ENCODE assay signal across 1 cellular context in the genomic region with DNA sequence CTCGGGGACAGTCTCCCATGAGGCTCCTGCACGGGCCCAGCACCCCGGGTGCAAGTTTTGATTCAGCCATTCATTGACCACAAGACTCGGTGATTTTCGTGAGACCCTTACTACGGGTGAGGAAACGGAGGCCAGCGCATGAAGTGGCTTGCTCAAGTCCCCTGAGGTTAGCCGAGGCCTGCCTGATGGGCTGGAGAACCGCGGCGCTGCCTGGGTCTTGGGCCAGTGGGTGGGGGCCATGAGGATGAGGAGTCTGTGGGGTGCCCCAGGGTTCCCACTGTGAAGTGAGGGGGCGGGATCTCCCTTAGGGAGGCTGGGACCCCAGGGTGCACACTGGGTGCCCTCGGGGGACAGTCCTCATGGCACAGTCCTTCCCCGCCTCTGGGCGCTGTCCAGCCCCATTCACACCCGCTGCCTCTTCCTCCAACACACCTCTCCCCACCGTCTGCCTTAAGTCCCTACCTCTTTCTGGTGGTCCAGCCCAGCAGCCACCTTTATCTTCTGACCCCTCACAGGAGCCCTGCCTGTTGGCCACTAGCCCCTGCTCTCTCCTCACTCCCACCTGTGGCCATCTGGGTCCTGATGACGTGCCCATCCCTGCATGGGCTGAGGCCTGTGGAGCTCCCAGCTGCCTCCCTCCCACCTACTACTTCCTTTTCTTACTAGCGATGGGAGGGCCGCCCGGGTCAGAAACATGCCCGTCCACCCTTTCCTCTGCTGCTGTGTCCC.
TF ChIP-seq lines count a peak whose summit lies in the region.

No MANE protein-coding gene starts in this region.

TF ChIP-seq in SK-N-SH treated with all-trans-retinoic acid at 6 μM for 48 hours, 23 proteins besides CTCF, POLR2A, EP300 and RAD21 (continued from another document):
- TF ChIP-seq, protein P1, sequence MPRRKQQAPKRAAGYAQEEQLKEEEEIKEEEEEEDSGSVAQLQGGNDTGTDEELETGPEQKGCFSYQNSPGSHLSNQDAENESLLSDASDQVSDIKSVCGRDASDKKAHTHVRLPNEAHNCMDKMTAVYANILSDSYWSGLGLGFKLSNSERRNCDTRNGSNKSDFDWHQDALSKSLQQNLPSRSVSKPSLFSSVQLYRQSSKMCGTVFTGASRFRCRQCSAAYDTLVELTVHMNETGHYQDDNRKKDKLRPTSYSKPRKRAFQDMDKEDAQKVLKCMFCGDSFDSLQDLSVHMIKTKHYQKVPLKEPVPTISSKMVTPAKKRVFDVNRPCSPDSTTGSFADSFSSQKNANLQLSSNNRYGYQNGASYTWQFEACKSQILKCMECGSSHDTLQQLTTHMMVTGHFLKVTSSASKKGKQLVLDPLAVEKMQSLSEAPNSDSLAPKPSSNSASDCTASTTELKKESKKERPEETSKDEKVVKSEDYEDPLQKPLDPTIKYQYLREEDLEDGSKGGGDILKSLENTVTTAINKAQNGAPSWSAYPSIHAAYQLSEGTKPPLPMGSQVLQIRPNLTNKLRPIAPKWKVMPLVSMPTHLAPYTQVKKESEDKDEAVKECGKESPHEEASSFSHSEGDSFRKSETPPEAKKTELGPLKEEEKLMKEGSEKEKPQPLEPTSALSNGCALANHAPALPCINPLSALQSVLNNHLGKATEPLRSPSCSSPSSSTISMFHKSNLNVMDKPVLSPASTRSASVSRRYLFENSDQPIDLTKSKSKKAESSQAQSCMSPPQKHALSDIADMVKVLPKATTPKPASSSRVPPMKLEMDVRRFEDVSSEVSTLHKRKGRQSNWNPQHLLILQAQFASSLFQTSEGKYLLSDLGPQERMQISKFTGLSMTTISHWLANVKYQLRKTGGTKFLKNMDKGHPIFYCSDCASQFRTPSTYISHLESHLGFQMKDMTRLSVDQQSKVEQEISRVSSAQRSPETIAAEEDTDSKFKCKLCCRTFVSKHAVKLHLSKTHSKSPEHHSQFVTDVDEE (CRISPR knock-in tag; IDR thresholded peaks at IDR 0.05) = no peak
- TF ChIP-seq TCF4 (CRISPR knock-in tag; IDR thresholded peaks at IDR 0.05; ENCODE audit: borderline replicate concordance) (no peak), ZNF8 (CRISPR knock-in tag; IDR thresholded peaks at IDR 0.05) (no peak), ISL1 (CRISPR knock-in tag; IDR thresholded peaks at IDR 0.05) (no peak), BACH2 (CRISPR knock-in tag; IDR thresholded peaks at IDR 0.05; ENCODE audit: borderline replicate concordance) (no peak), OSR1 (CRISPR knock-in tag; IDR thresholded peaks at IDR 0.05) (no peak), SNAI2 (CRISPR knock-in tag; IDR thresholded peaks at IDR 0.05) (no peak), RARB (CRISPR knock-in tag; IDR thresholded peaks at IDR 0.05) (no peak), ZNF565 (CRISPR knock-in tag; conservative IDR thresholded peaks at IDR 0.05; ENCODE audit: low read depth) (no peak)
